Comparison of ENCODE assay signal across 27 cellular contexts in genomic region chr9:32991895-32992595, GRCh38. TPM values are rescaled to one million over a fixed set of nuclear protein-coding genes. Genes with fewer than 3 reads are reported as not detected.
A peak's percentile ranks its signal among the peaks of the same experiment; 100 is the strongest.
DNase-seq lines count a peak whose midpoint lies in the region; ATAC-seq and TF ChIP-seq lines count a peak whose summit lies in the region.
"Had no signal": no experiment of that assay in that cellular context is flagged by ENCODE, and none has a peak within 500 bp of the region (broad histone marks: within the 10 kb centered on the region; RNA-seq: fewer than 3 reads in every experiment).

No MANE protein-coding gene starts in this region.

- ATAC-seq in left lobe of liver = peak; percentile 22
- ATAC-seq in HG02885 (IDR thresholded peaks at IDR 0.05; ENCODE audit: poor library complexity, unreplicated experiment) = no peak
- ATAC-seq: activated CD4-positive, alpha-beta T cell treated with anti-CD3 and anti-CD28 coated beads for 36 hours; effector memory CD8-positive, alpha-beta T cell; lower lobe of right lung; naive thymus-derived CD4-positive, alpha-beta T cell had no signal

- peak; percentile 5 for DNase-seq in DMS 273 (lab: John Stamatoyannopoulos, UW; ENCODE audit: unreplicated experiment)
- no peak for DNase-seq in DMS 273 treated with DMSO at 0.1 percent for 48 hours (lab: John Stamatoyannopoulos, UW)
- peak; percentile 78 for DNase-seq in OCI-M1 (lab: John Stamatoyannopoulos, UW)
- DNase-seq in erythroblast (lab: John Stamatoyannopoulos, UW) = peak; percentile 58 to 70
- DNase-seq in left lobe of liver (ENCODE audit: low spot score) = no peak
- DNase-seq in NCI-H526 treated with DMSO at 0.1 percent for 48 hours (lab: John Stamatoyannopoulos, UW) = no peak
- DNase-seq in A172 (ENCODE audit: low spot score) = no peak
- DNase-seq: activated CD4-positive, alpha-beta T cell treated with anti-CD3 and anti-CD28 coated beads for 36 hours; activated CD8-positive, alpha-beta memory T cell treated with anti-CD3 and anti-CD28 coated beads for 24 hours; activated effector memory CD4-positive, alpha-beta T cell treated with Interleukin-2 at 50 U/mL for 16 hours; activated naive CD8-positive, alpha-beta T cell treated with anti-CD3 and anti-CD28 coated beads for 36 hours; activated T-cell treated with anti-CD3 and anti-CD28 coated beads for 4 hours; aorta; Calu3; cortex of kidney; DND-41; effector memory CD8-positive, alpha-beta T cell; kidney; lower lobe of right lung; naive thymus-derived CD4-positive, alpha-beta T cell; NCI-H1694; occipital lobe; psoas muscle; RPMI8226; stimulated activated CD4-positive, alpha-beta T cell treated with anti-CD3 and anti-CD28 coated beads, Interleukin-4, amount 100 ng/mL, for 24 hours; upper lobe of right lung had no signal

- TF ChIP-seq POLR2A in erythroblast (IDR thresholded peaks at IDR 0.05; ENCODE audit: low read length) = no peak

RNA-seq across cellular contexts. Expression of gene APTX, which starts 9.4 kb away (rescaled TPM):
- total RNA-seq in left lobe of liver = 13.1 TPM
- 49.9 and 50.0 TPM in 2 replicates for total RNA-seq in A172 (2014; rRNA removed; shearing (Covaris generic))

RNA-seq across cellular contexts. Expression of gene DNAJA1, which starts 33.0 kb away (rescaled TPM):
- total RNA-seq in left lobe of liver = 56.8 TPM
- 266 and 287 TPM in 2 replicates for total RNA-seq in A172 (2014; rRNA removed; shearing (Covaris generic))

Comparison
In these comparisons a context has a peak if more than half of its experiments do, and no peak if none do; other contexts are left out.
1. DNase-seq: peak in DMS 273 (single experiment), OCI-M1 (single experiment) and erythroblast (2 of 2); none in DMS 273 treated with DMSO at 0.1 percent for 48 hours (single experiment), left lobe of liver (single experiment), NCI-H526 treated with DMSO at 0.1 percent for 48 hours (single experiment) and A172 (single experiment).